In genomic region chr2:153953761-153954160, GRCh38 we compare ENCODE assay signal across 20 cellular contexts.
DNase-seq lines count a peak whose midpoint lies in the region; FAIRE-seq and TF ChIP-seq lines count a peak whose summit lies in the region.
"Had no signal": no experiment of that assay in that cellular context is flagged by ENCODE, and none has a peak within 500 bp of the region (broad histone marks: within the 10 kb centered on the region; RNA-seq: fewer than 3 reads in every experiment).

No MANE protein-coding gene starts in this region.

- H3K4me3 Mint-ChIP-seq in chondrocyte (ENCODE audit: unreplicated experiment) = no peak overlapping the region
- H3K4me3 Mint-ChIP-seq: CD4-positive, CD25-positive, alpha-beta regulatory T cell; CD8-positive, alpha-beta memory T cell had no signal

- no peaks in the 10 kb centered on the region for H3K36me3 Mint-ChIP-seq in chondrocyte (ENCODE audit: low read depth)
- H3K36me3 Mint-ChIP-seq: CD4-positive, CD25-positive, alpha-beta regulatory T cell; CD8-positive, alpha-beta memory T cell had no signal

- in situ Hi-C loops in G401 (cut with HindIII; ENCODE audit: low sequenced_read_pairs) = no loop called here

- no peaks in the 10 kb centered on the region for H3K9me3 Mint-ChIP-seq in chondrocyte (ENCODE audit: low read depth)

- no peak overlapping the region for H3K4me3 ChIP-seq in fibroblast of villous mesenchyme (ENCODE audit: low read depth, low read length)
- H3K4me3 ChIP-seq: GM12878, GM23248, HAP-1, K562 had no signal

- peak; percentile 72 for DNase-seq in G401 (ENCODE audit: low spot score)
- DNase-seq in NCI-H446 treated with DMSO at 0.1 percent for 48 hours (lab: John Stamatoyannopoulos, UW) = peak; percentile 43
- DNase-seq in fibroblast of villous mesenchyme (ENCODE audit: low read depth) = peak; percentile 43
- no peak for DNase-seq in RCC 7860 (ENCODE audit: low spot score)
- no peak for DNase-seq in chondrocyte (ENCODE audit: low spot score)
- DNase-seq in NCI-H1436 (lab: John Stamatoyannopoulos, UW) = no peak
- no peak for DNase-seq in GM19238 (ENCODE audit: insufficient read length, low spot score)
- DNase-seq: ACHN; BE2C; CD4-positive, CD25-positive, alpha-beta regulatory T cell; CD8-positive, alpha-beta memory T cell; COR-L47; DMS153; DMS79; GM23248; IMR-90 had no signal

- TF ChIP-seq CTCF in fibroblast of villous mesenchyme (IDR thresholded peaks at IDR 0.05; ENCODE audit: insufficient read depth, low read depth, low read length) (no peak), chondrocyte (IDR thresholded peaks at IDR 0.05) (no peak)

- H3K27me3 Mint-ChIP-seq in chondrocyte (ENCODE audit: low read depth) = no peaks in the 10 kb centered on the region
- H3K27me3 Mint-ChIP-seq: CD4-positive, CD25-positive, alpha-beta regulatory T cell; CD8-positive, alpha-beta memory T cell had no signal

- no peak for FAIRE-seq in RCC 7860 (lab: Jason Lieb, UNC)
- FAIRE-seq: GM12878, GM19239, K562 had no signal

- no peak overlapping the region for H3K27ac Mint-ChIP-seq in chondrocyte (ENCODE audit: unreplicated experiment)
- H3K27ac Mint-ChIP-seq: CD4-positive, CD25-positive, alpha-beta regulatory T cell; CD8-positive, alpha-beta memory T cell had no signal

- H3K4me1 Mint-ChIP-seq in chondrocyte (ENCODE audit: low read depth) = no peaks in the 10 kb centered on the region
- H3K4me1 Mint-ChIP-seq: CD4-positive, CD25-positive, alpha-beta regulatory T cell; CD8-positive, alpha-beta memory T cell had no signal

Comparison
In these comparisons a context has a peak if more than half of its experiments do, and no peak if none do; other contexts are left out.
1. DNase-seq: peak in G401 (single experiment), NCI-H446 treated with DMSO at 0.1 percent for 48 hours (single experiment) and fibroblast of villous mesenchyme (single experiment); none in RCC 7860 (single experiment), chondrocyte (single experiment), NCI-H1436 (single experiment) and GM19238 (single experiment).